In genomic region chr11:6602096-6602940, GRCh38 we compare ENCODE assay signal across 9 cellular contexts. TPM values are rescaled to one million over a fixed set of nuclear protein-coding genes. Genes with fewer than 3 reads are reported as not detected.
DNase-seq lines count a peak whose midpoint lies in the region; ATAC-seq and TF ChIP-seq lines count a peak whose summit lies in the region.
"Had no signal": no experiment of that assay in that cellular context is flagged by ENCODE, and none has a peak within 500 bp of the region (broad histone marks: within the 10 kb centered on the region; RNA-seq: fewer than 3 reads in every experiment).

No MANE protein-coding gene starts in this region.

- TF ChIP-seq CTCF in astrocyte of the spinal cord (IDR thresholded peaks at IDR 0.05; ENCODE audit: low read depth, low read length) (no peak), lung (IDR thresholded peaks at IDR 0.05; ENCODE audit: control extremely low read depth, extremely low read depth) (no peak), upper lobe of left lung (IDR thresholded peaks at IDR 0.05) (no peak)

- H3K4me1 ChIP-seq in lung (ENCODE audit: control insufficient read depth in 2 of 2, insufficient read depth in 2 of 2, low read length in 2 of 2) (peaks cover 5 to 29% of the 10 kb centered on the region in 2 donors), upper lobe of left lung (peaks cover 38 to 53% (median 44%) of the 10 kb centered on the region in 4 donors)

- peak overlapping the region; percentile 16 to 97 for H3K27ac ChIP-seq in lung (ENCODE audit: low read depth in 1 of 2, low read length in 1 of 2)
- peak overlapping the region; percentile 91 to 99 (median 95) for H3K27ac ChIP-seq in upper lobe of left lung

- H3K27me3 ChIP-seq in lung (ENCODE audit: control insufficient read depth, insufficient read depth) (no peaks in the 10 kb centered on the region), upper lobe of left lung (no peaks in the 10 kb centered on the region)

- DNase-seq in activated naive CD4-positive, alpha-beta T cell treated with anti-CD3 and anti-CD28 coated beads, Interleukin-2, amount 10 ng/mL, durations not matched to agents 7 days and 5 days: peak; percentile 14
- DNase-seq in activated naive CD4-positive, alpha-beta T cell treated with anti-CD3 and anti-CD28 coated beads, Interleukin-2, amount 50 U/mL, for 16 hours: no peak
- DNase-seq in astrocyte of the spinal cord (ENCODE audit: low read depth, low spot score) (no peak), lung (ENCODE audit: low spot score) (peak; percentile 13), upper lobe of left lung (no peak), GF-D8 (lab: John Stamatoyannopoulos, UW) (no peak)
- DNase-seq: stimulated activated naive CD8-positive, alpha-beta T cell treated with anti-CD3 and anti-CD28 coated beads, Interleukin-15, amount 100 ng/mL, for 72 hours had no signal

- peaks cover 36% of the 10 kb centered on the region for H3K36me3 Mint-ChIP-seq in activated naive CD4-positive, alpha-beta T cell treated with anti-CD3 and anti-CD28 coated beads, Interleukin-2, amount 10 ng/mL, durations not matched to agents 7 days and 5 days

- CTCF ChIA-PET in activated naive CD4-positive, alpha-beta T cell treated with anti-CD3 and anti-CD28 coated beads, Interleukin-2, amount 10 ng/mL, durations not matched to agents 7 days and 5 days (lab: Charles Lee): interaction anchor here (1.2 to 7.2 kb wide), 3 partner anchors 70 to 223 kb away, joined by 3 to 66 read pairs (median 19); partner anchors contain the start of gene MRPL17

- H3K9me3 Mint-ChIP-seq in activated naive CD4-positive, alpha-beta T cell treated with anti-CD3 and anti-CD28 coated beads, Interleukin-2, amount 10 ng/mL, durations not matched to agents 7 days and 5 days: no peaks in the 10 kb centered on the region
- H3K9me3 Mint-ChIP-seq: stimulated activated naive CD8-positive, alpha-beta T cell treated with anti-CD3 and anti-CD28 coated beads, Interleukin-15, amount 100 ng/mL, for 72 hours had no signal

- H3K27me3 Mint-ChIP-seq in activated naive CD4-positive, alpha-beta T cell treated with anti-CD3 and anti-CD28 coated beads, Interleukin-2, amount 10 ng/mL, durations not matched to agents 7 days and 5 days: no peaks in the 10 kb centered on the region
- H3K27me3 Mint-ChIP-seq: stimulated activated naive CD8-positive, alpha-beta T cell treated with anti-CD3 and anti-CD28 coated beads, Interleukin-15, amount 100 ng/mL, for 72 hours had no signal

- no peaks in the 10 kb centered on the region for H3K9me3 ChIP-seq in lung (ENCODE audit: control insufficient read depth in 2 of 2, insufficient read depth in 1 of 2, low read length in 1 of 2)
- H3K9me3 ChIP-seq in upper lobe of left lung: no peaks in the 10 kb centered on the region

- H3K4me3 ChIP-seq in astrocyte of the spinal cord (ENCODE audit: low read depth, low read length) (peak overlapping the region; percentile 62), lung (peak overlapping the region; percentile 91), upper lobe of left lung (peak overlapping the region; percentile 64 to 96 (median 80))

- 54 to 65% methylated on average over 7 of the region's 7 CpGs for WGBS in lung, 2 donors
- WGBS in upper lobe of left lung, 2 donors: 52 to 57% methylated on average over 7 of the region's 7 CpGs

- no peak overlapping the region for H3K4me3 Mint-ChIP-seq in activated naive CD4-positive, alpha-beta T cell treated with anti-CD3 and anti-CD28 coated beads, Interleukin-2, amount 10 ng/mL, durations not matched to agents 7 days and 5 days
- H3K4me3 Mint-ChIP-seq: stimulated activated naive CD8-positive, alpha-beta T cell treated with anti-CD3 and anti-CD28 coated beads, Interleukin-15, amount 100 ng/mL, for 72 hours had no signal

- TF ChIP-seq EP300 in upper lobe of left lung (IDR thresholded peaks at IDR 0.05): no peak

- ATAC-seq in lung (ENCODE audit: insufficient read depth, low FRiP score) (no peak), upper lobe of left lung (ENCODE audit: low FRiP score in 2 of 2) (no peak), GM21737 (IDR thresholded peaks at IDR 0.05; ENCODE audit: unreplicated experiment) (no peak), HG03571 (IDR thresholded peaks at IDR 0.05; ENCODE audit: unreplicated experiment) (no peak)

- in situ Hi-C loops in astrocyte of the spinal cord (cut with HindIII; ENCODE audit: low sequenced_read_pairs): no loop called here

- no peak overlapping the region for H3K27ac Mint-ChIP-seq in activated naive CD4-positive, alpha-beta T cell treated with anti-CD3 and anti-CD28 coated beads, Interleukin-2, amount 10 ng/mL, durations not matched to agents 7 days and 5 days

- no peak for TF ChIP-seq POLR2A in upper lobe of left lung (IDR thresholded peaks at IDR 0.05)

- peaks cover 23 to 25% of the 10 kb centered on the region in 2 donors for H3K36me3 ChIP-seq in lung (ENCODE audit: control insufficient read depth in 2 of 2, insufficient read depth in 2 of 2, low read length in 2 of 2)
- peaks cover 19 to 42% (median 34%) of the 10 kb centered on the region in 4 donors for H3K36me3 ChIP-seq in upper lobe of left lung

- no peaks in the 10 kb centered on the region for H3K4me1 Mint-ChIP-seq in activated naive CD4-positive, alpha-beta T cell treated with anti-CD3 and anti-CD28 coated beads, Interleukin-2, amount 10 ng/mL, durations not matched to agents 7 days and 5 days

RNA-seq across cellular contexts. Expression of gene RRP8, which starts 1.1 kb away (rescaled TPM):
- total RNA-seq in lung: 10 to 100 TPM; 15.0 to 19.1 TPM
- 10 to 100 TPM; 16.2 to 17.4 TPM for polyA plus RNA-seq in lung
- total RNA-seq in upper lobe of left lung: 10 to 100 TPM; 13.4 to 25.2 (median 22.1) TPM

RNA-seq across cellular contexts. Expression of gene ILK, which starts 1.3 kb away (rescaled TPM):
- total RNA-seq in lung: 100 to 1,000 TPM; 134 to 147 TPM
- polyA plus RNA-seq in lung: 100 to 1,000 TPM in 1 of 2 donors, 10 to 100 TPM in 1; 91.1 to 138 TPM
- 100 to 1,000 TPM; 130 to 191 (median 146) TPM for total RNA-seq in upper lobe of left lung

RNA-seq across cellular contexts. Expression of gene TAF10, which starts 9.7 kb away (rescaled TPM):
- total RNA-seq in lung (100 to 1,000 TPM in 1 of 2 donors, 10 to 100 TPM in 1; 23.9 to 149 TPM), upper lobe of left lung (100 to 1,000 TPM in 3 of 6 donors, 10 to 100 TPM in 3; 60.8 to 153 (median 96.5) TPM)
- polyA plus RNA-seq in lung: 100 to 1,000 TPM; 108 to 126 TPM

RNA-seq across cellular contexts. Expression of gene TPP1, which starts 16.9 kb away (rescaled TPM):
- 100 to 1,000 TPM; 124 to 150 TPM for total RNA-seq in lung
- polyA plus RNA-seq in lung: 100 to 1,000 TPM in 1 of 2 donors, 10 to 100 TPM in 1; 57.6 to 169 TPM
- total RNA-seq in upper lobe of left lung: 100 to 1,000 TPM in 4 of 6 donors, 10 to 100 TPM in 2; 71.6 to 240 (median 145) TPM

RNA-seq across cellular contexts. Expression of gene DCHS1, which starts 53.3 kb away (rescaled TPM):
- total RNA-seq in lung (10 to 100 TPM; 14.9 to 39.9 TPM), upper lobe of left lung (10 to 100 TPM in 4 of 6 donors, 1 to 10 TPM in 2; 9.2 to 32.2 (median 12.8) TPM)
- polyA plus RNA-seq in lung: 1 to 10 TPM; 6.0 to 8.2 TPM

Comparison
In these comparisons a context has a peak if more than half of its experiments do, and no peak if none do; other contexts are left out.
1. DNase-seq: peak in activated naive CD4-positive, alpha-beta T cell treated with anti-CD3 and anti-CD28 coated beads, Interleukin-2, amount 10 ng/mL, durations not matched to agents 7 days and 5 days (single experiment) and lung (single experiment); none in activated naive CD4-positive, alpha-beta T cell treated with anti-CD3 and anti-CD28 coated beads, Interleukin-2, amount 50 U/mL, for 16 hours (single experiment), astrocyte of the spinal cord (single experiment), upper lobe of left lung (0 of 2) and GF-D8 (single experiment).
2. Peak in every context shown above with its lines, with median percentiles within 50 percentile points of each other: H3K4me3 ChIP-seq.